Comparison of ENCODE assay signal across 19 cellular contexts in the genomic region with DNA sequence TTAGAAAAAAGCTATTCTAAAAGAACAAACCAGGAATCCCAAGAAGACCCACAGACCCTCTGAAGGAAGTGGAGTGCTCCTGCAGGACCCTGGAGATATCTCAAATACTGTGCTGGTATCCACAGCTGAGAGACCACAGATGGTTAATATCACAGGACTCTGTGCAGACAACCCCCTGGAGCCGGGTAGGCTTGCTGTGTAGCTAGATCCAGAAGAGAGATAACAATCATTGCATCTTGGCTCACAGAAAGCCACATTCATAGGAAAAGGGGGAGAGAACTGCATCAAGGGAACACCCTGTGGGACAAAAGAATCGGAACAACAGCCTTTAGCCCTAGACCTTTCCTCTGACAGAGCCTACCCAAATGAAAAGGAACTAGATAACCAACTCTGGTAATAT.
A peak's percentile ranks its signal among the peaks of the same experiment; 100 is the strongest.
DNase-seq lines count a peak whose midpoint lies in the region; ATAC-seq and TF ChIP-seq lines count a peak whose summit lies in the region.
"Had no signal": no experiment of that assay in that cellular context is flagged by ENCODE, and none has a peak within 500 bp of the region (broad histone marks: within the 10 kb centered on the region; RNA-seq: fewer than 3 reads in every experiment).

No MANE protein-coding gene starts in this region.

- peak; percentile 34 for DNase-seq in NCI-H2171 treated with DMSO at 0.1 percent for 48 hours (lab: John Stamatoyannopoulos, UW)
- DNase-seq in NCI-H2171 (lab: John Stamatoyannopoulos, UW), result no peak
- peak; percentile 26 for DNase-seq in NCI-H69 (lab: John Stamatoyannopoulos, UW)
- peak; percentile 13 for DNase-seq in choroid plexus epithelial cell (ENCODE audit: low read depth)
- DNase-seq in esophagus muscularis mucosa (ENCODE audit: extremely low spot score), result no peak
- DNase-seq: 8988T; ACHN; AML-193; BE2C; CD4-positive, alpha-beta T cell; CD8-positive, alpha-beta memory T cell; DMS153; DND-41; GOT3; HFFc6 had no signal

- no peaks in the 10 kb centered on the region for H3K36me3 ChIP-seq in esophagus muscularis mucosa
- H3K36me3 ChIP-seq: BE2C; BLaER1 treated with 17β-estradiol and CSF1 and Interleukin-3, amounts not matched to agents 10 nM and 100 nM; HAP-1 had no signal

- H3K27ac ChIP-seq in esophagus muscularis mucosa (replicated peaks in 1 of 4), result no peak overlapping the region
- H3K27ac ChIP-seq: A549; BLaER1 treated with 17β-estradiol and CSF1 and Interleukin-3, amounts not matched to agents 10 nM and 100 nM had no signal

- no peak for TF ChIP-seq POLR2A in esophagus muscularis mucosa (IDR thresholded peaks at IDR 0.05; ENCODE audit: low read depth)

- H3K9me3 ChIP-seq in esophagus muscularis mucosa, result no peaks in the 10 kb centered on the region
- H3K9me3 ChIP-seq: A549, HAP-1 had no signal

- H3K4me1 ChIP-seq in esophagus muscularis mucosa, result no peaks in the 10 kb centered on the region
- H3K4me1 ChIP-seq: A549; BE2C; BLaER1 treated with 17β-estradiol and CSF1 and Interleukin-3, amounts not matched to agents 10 nM and 100 nM; HAP-1 had no signal

- intact Hi-C loops in esophagus muscularis mucosa (cut with DNase I), result no loop called here

- WGBS in esophagus muscularis mucosa, result 43% methylated on average over 2 of the region's 2 CpGs

- TF ChIP-seq CTCF in choroid plexus epithelial cell (conservative IDR thresholded peaks at IDR 0.05; ENCODE audit: low read depth, low read length), result no peak
- TF ChIP-seq CTCF in esophagus muscularis mucosa (IDR thresholded peaks at IDR 0.05), result no peak

- TF ChIP-seq EP300 in esophagus muscularis mucosa (IDR thresholded peaks at IDR 0.05), result no peak

- ATAC-seq in HG02973 (IDR thresholded peaks at IDR 0.05; ENCODE audit: unreplicated experiment), result no peak
- ATAC-seq: A549 had no signal

- H3K27me3 ChIP-seq in esophagus muscularis mucosa, result no peaks in the 10 kb centered on the region
- H3K27me3 ChIP-seq: BE2C; BLaER1 treated with 17β-estradiol and CSF1 and Interleukin-3, amounts not matched to agents 10 nM and 100 nM had no signal

- H3K4me3 ChIP-seq in choroid plexus epithelial cell (ENCODE audit: low read depth, low read length) (no peak overlapping the region), esophagus muscularis mucosa (no peak overlapping the region)
- H3K4me3 ChIP-seq: A549; BLaER1 treated with 17β-estradiol and CSF1 and Interleukin-3, amounts not matched to agents 10 nM and 100 nM; HAP-1 had no signal

Comparison
In these comparisons a context has a peak if more than half of its experiments do, and no peak if none do; other contexts are left out.
1. DNase-seq: peak in NCI-H2171 treated with DMSO at 0.1 percent for 48 hours (single experiment), NCI-H69 (single experiment) and choroid plexus epithelial cell (single experiment); none in NCI-H2171 (single experiment) and esophagus muscularis mucosa (single experiment).